ENCODE assay signal across 8 cellular contexts in genomic region chr14:21264025-21264801, GRCh38. TPM values are rescaled to one million over a fixed set of nuclear protein-coding genes. Genes with fewer than 3 reads are reported as not detected.
DNase-seq lines count a peak whose midpoint lies in the region; ATAC-seq and TF ChIP-seq lines count a peak whose summit lies in the region.

No MANE protein-coding gene starts in this region.

- H3K27me3 ChIP-seq in Peyer's patch: no peaks in the 10 kb centered on the region

- peak overlapping the region; percentile 100 for H3K4me3 Mint-ChIP-seq in activated naive CD8-positive, alpha-beta T cell

- peak overlapping the region in 2 of 4 donors; percentile 13 to 18 for H3K27ac ChIP-seq in Peyer's patch

- ATAC-seq in HG03565 (IDR thresholded peaks at IDR 0.05; ENCODE audit: unreplicated experiment): peak; percentile 76

- H3K4me1 ChIP-seq in Peyer's patch: peaks cover 0 to 62% (median 24%) of the 10 kb centered on the region in 4 donors

- H3K4me1 Mint-ChIP-seq in activated naive CD8-positive, alpha-beta T cell (ENCODE audit: low read depth): peaks cover 59% of the 10 kb centered on the region

- TF ChIP-seq CTCF in GM20000 (IDR thresholded peaks at IDR 0.05; ENCODE audit: extremely low read depth, missing control alignments): no peak
- TF ChIP-seq CTCF in Peyer's patch (IDR thresholded peaks at IDR 0.05): no peak

- H3K27me3 Mint-ChIP-seq in activated naive CD8-positive, alpha-beta T cell: no peaks in the 10 kb centered on the region

- peak; percentile 40 for DNase-seq in Caki2 (ENCODE audit: low read depth)
- DNase-seq in GM20000 (ENCODE audit: low spot score): peak; percentile 54
- peak; percentile 55 for DNase-seq in kidney glomerular epithelial cell (lab: John Stamatoyannopoulos, UW)
- no peak for DNase-seq in Peyer's patch
- no peak for DNase-seq in NCI-H82 (lab: John Stamatoyannopoulos, UW)
- DNase-seq in NCI-H510A (lab: John Stamatoyannopoulos, UW): no peak

- H3K4me3 ChIP-seq in Peyer's patch: peak overlapping the region in 1 of 4 donors; percentile 6

- H3K36me3 Mint-ChIP-seq in activated naive CD8-positive, alpha-beta T cell: peaks cover 34% of the 10 kb centered on the region

- in situ Hi-C loops in Caki2 (cut with HindIII; ENCODE audit: low pct_unique_long_range_greater_than_20kb, low sequenced_read_pairs): no loop called here

- H3K9me3 Mint-ChIP-seq in activated naive CD8-positive, alpha-beta T cell (ENCODE audit: low read depth): no peaks in the 10 kb centered on the region

- TF ChIP-seq POLR2A in Peyer's patch (IDR thresholded peaks at IDR 0.05): no peak

- no peaks in the 10 kb centered on the region for H3K9me3 ChIP-seq in Peyer's patch

- peak overlapping the region; percentile 97 for H3K27ac Mint-ChIP-seq in activated naive CD8-positive, alpha-beta T cell

- H3K36me3 ChIP-seq in Peyer's patch: peaks cover 0 to 50% (median 0%) of the 10 kb centered on the region in 3 donors

RNA-seq across cellular contexts. Expression of gene HNRNPC, which starts 5.0 kb away (rescaled TPM):
- 814 and 828 TPM in 2 replicates for total RNA-seq in Caki2 (2014; rRNA removed; shearing (Covaris generic); ENCODE audit: low replicate concordance)
- 100 to 1,000 TPM; 201 to 392 (median 259) TPM for total RNA-seq in Peyer's patch

RNA-seq across cellular contexts. Expression of gene RPGRIP1, which starts 15.7 kb away (rescaled TPM):
- not detected in 2 replicates for total RNA-seq in Caki2 (2014; rRNA removed; shearing (Covaris generic); ENCODE audit: low replicate concordance)
- 1 to 10 TPM in 1 of 4 donors, under 1 TPM in 1, not detected in 2; 0.40 to 3.3 TPM for total RNA-seq in Peyer's patch

Comparison
In these comparisons a context has a peak if more than half of its experiments do, and no peak if none do; other contexts are left out.
1. DNase-seq: peak in Caki2 (single experiment), GM20000 (single experiment) and kidney glomerular epithelial cell (single experiment); none in Peyer's patch (0 of 3), NCI-H82 (single experiment) and NCI-H510A (single experiment).